In genomic region chrX:129785160-129785947, GRCh38 we compare ENCODE assay signal across 1 cellular context.
TF ChIP-seq lines count a peak whose summit lies in the region.

No MANE protein-coding gene starts in this region.

TF ChIP-seq in IMR-90, 13 proteins besides CTCF, POLR2A, EP300 and RAD21:
- TF ChIP-seq USF2 (IDR thresholded peaks at IDR 0.05; ENCODE audit: low read depth, low read length) (no peak), CEBPB (IDR thresholded peaks at IDR 0.05; ENCODE audit: low read depth, low read length) (no peak), RFX5 (IDR thresholded peaks at IDR 0.05; ENCODE audit: low read depth, low read length) (no peak), MAFK (IDR thresholded peaks at IDR 0.05; ENCODE audit: low read depth, low read length) (no peak), CHD1 (IDR thresholded peaks at IDR 0.05; ENCODE audit: low read depth, low read length) (no peak), BHLHE40 (IDR thresholded peaks at IDR 0.05; ENCODE audit: low read depth, low read length) (no peak)
